Comparison of ENCODE assay signal across 17 cellular contexts in genomic region chr15:30008156-30008555, GRCh38.
DNase-seq lines count a peak whose midpoint lies in the region; ATAC-seq and TF ChIP-seq lines count a peak whose summit lies in the region.
"Had no signal": no experiment of that assay in that cellular context is flagged by ENCODE, and none has a peak within 500 bp of the region (broad histone marks: within the 10 kb centered on the region; RNA-seq: fewer than 3 reads in every experiment).

No MANE protein-coding gene starts in this region.

- DNase-seq in LHCN-M2 (ENCODE audit: low read depth) (peak; percentile 24), choroid plexus epithelial cell (ENCODE audit: low read depth) (peak; percentile 53), retinal pigment epithelial cell (ENCODE audit: low read depth) (peak; percentile 17), NCI-H187 (lab: John Stamatoyannopoulos, UW) (no peak)
- DNase-seq: 8988T; C1 segment of cervical spinal cord; Calu3; CD4-positive, alpha-beta memory T cell; COR-L47; DMS53; DMS79 treated with DMSO at 0.1 percent for 48 hours; GF-D8; GM23248; H7; HCEC 1CT had no signal

- H3K4me3 ChIP-seq in choroid plexus epithelial cell (ENCODE audit: low read depth, low read length) (no peak overlapping the region), retinal pigment epithelial cell (ENCODE audit: low read length) (no peak overlapping the region)
- H3K4me3 ChIP-seq: GM23248 had no signal

- no peak for ATAC-seq in GM21390 (IDR thresholded peaks at IDR 0.05; ENCODE audit: unreplicated experiment)
- no peak for ATAC-seq in GM19467 (IDR thresholded peaks at IDR 0.05; ENCODE audit: unreplicated experiment)

- TF ChIP-seq CTCF in choroid plexus epithelial cell (conservative IDR thresholded peaks at IDR 0.05; ENCODE audit: low read depth, low read length): no peak
- TF ChIP-seq CTCF in retinal pigment epithelial cell (conservative IDR thresholded peaks at IDR 0.05; ENCODE audit: low read depth, low read length): no peak

Comparison
In these comparisons a context has a peak if more than half of its experiments do, and no peak if none do; other contexts are left out.
1. DNase-seq: peak in LHCN-M2 (single experiment), choroid plexus epithelial cell (single experiment) and retinal pigment epithelial cell (single experiment); none in NCI-H187 (0 of 2).